In the genomic region with DNA sequence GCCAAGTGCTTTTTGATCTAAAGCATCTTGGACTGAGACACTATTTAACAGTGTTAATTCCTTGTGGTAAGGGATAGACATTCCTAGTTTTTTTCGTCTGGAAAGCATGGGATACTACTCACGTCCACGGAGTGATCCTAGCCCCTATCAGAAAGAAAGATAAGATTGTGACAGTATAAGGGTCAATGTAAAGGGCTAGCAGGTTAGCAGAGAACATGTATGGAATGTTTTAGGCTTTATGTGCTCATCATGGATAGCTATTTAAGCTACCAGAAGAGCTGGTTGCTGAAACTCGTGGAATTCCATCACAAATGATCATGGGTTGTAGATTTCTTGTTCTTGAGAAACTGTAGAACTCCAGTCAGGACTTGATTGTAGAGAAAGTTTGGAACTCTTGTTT, we compare ENCODE assay signal across 17 cellular contexts. TPM values are rescaled to one million over a fixed set of nuclear protein-coding genes. Genes with fewer than 3 reads are reported as not detected.
DNase-seq lines count a peak whose midpoint lies in the region; ATAC-seq lines count a peak whose summit lies in the region.
"Had no signal": no experiment of that assay in that cellular context is flagged by ENCODE, and none has a peak within 500 bp of the region (broad histone marks: within the 10 kb centered on the region; RNA-seq: fewer than 3 reads in every experiment).

No MANE protein-coding gene starts in this region.

- H4K12ac ChIP-seq in trophoblast cell (ENCODE audit: low read depth, low read length), result no peak overlapping the region

- H3K9ac ChIP-seq in trophoblast cell (ENCODE audit: low read length), result no peak overlapping the region

- H2BK12ac ChIP-seq in trophoblast cell (ENCODE audit: low read length), result no peak overlapping the region

- H3K4me1 Mint-ChIP-seq in T-helper 17 cell, result peaks cover 17% of the 10 kb centered on the region
- H3K4me1 Mint-ChIP-seq in dendritic cell treated with granulocyte-macrophage colony-stimulating factor and Interleukin-4, amounts not matched to agents 40 ng/mL and 50 ng/mL, for 4 days (ENCODE audit: low read depth), result peaks cover 50% of the 10 kb centered on the region

- no peak overlapping the region for H3K4me2 ChIP-seq in trophoblast cell (ENCODE audit: low read length)

- no peak overlapping the region for H3K23ac ChIP-seq in trophoblast cell (ENCODE audit: low read length)

- no peak overlapping the region for H3K4me3 ChIP-seq in trophoblast cell (ENCODE audit: low read depth, low read length)
- H3K4me3 ChIP-seq: GM12878, HAP-1 had no signal

- peaks cover 7% of the 10 kb centered on the region for H3K36me3 Mint-ChIP-seq in T-helper 17 cell (ENCODE audit: low read depth)
- peaks cover 33% of the 10 kb centered on the region for H3K36me3 Mint-ChIP-seq in dendritic cell treated with granulocyte-macrophage colony-stimulating factor and Interleukin-4, amounts not matched to agents 40 ng/mL and 50 ng/mL, for 4 days (ENCODE audit: low read depth)

- H4K8ac ChIP-seq in trophoblast cell (ENCODE audit: low read depth, low read length), result no peak overlapping the region

- H2AK5ac ChIP-seq in trophoblast cell (ENCODE audit: low read length), result no peak overlapping the region

- no peak overlapping the region for H2AFZ ChIP-seq in trophoblast cell (ENCODE audit: insufficient read depth, low read length, poor library complexity)

- H3K27ac Mint-ChIP-seq in T-helper 17 cell, result peak overlapping the region; percentile 45
- H3K27ac Mint-ChIP-seq in dendritic cell treated with granulocyte-macrophage colony-stimulating factor and Interleukin-4, amounts not matched to agents 40 ng/mL and 50 ng/mL, for 4 days, result peak overlapping the region; percentile 33
- H3K27ac Mint-ChIP-seq: HFFc6 had no signal

- H2BK5ac ChIP-seq in trophoblast cell (ENCODE audit: low read depth, low read length, poor library complexity), result no peak overlapping the region

- intact Hi-C loops in dendritic cell treated with granulocyte-macrophage colony-stimulating factor and Interleukin-4, amounts not matched to agents 40 ng/mL and 50 ng/mL, for 4 days (cut with micrococcal nuclease), result no loop called here

- H3K36me3 ChIP-seq in trophoblast cell (ENCODE audit: control insufficient read depth in 1 of 2, insufficient read depth in 2 of 2, low read length in 2 of 2), result no peaks in the 10 kb centered on the region
- H3K36me3 ChIP-seq: HAP-1 had no signal

- no peak overlapping the region for H2BK120ac ChIP-seq in trophoblast cell (ENCODE audit: insufficient read depth, low read length, poor library complexity)

- H3K27me3 ChIP-seq in trophoblast cell (ENCODE audit: insufficient read depth, low read length), result no peaks in the 10 kb centered on the region

- no peak for DNase-seq in T-helper 17 cell
- peak; percentile 64 to 92 for DNase-seq in trophoblast cell
- no peak for DNase-seq in SW480 (ENCODE audit: low spot score)
- DNase-seq in GF-D8 (lab: John Stamatoyannopoulos, UW), result no peak
- DNase-seq: C1 segment of cervical spinal cord; CD4-positive, alpha-beta memory T cell; COR-L47; DMS153; DND-41; GOT3; HFFc6 had no signal

- no peak overlapping the region for H3K27ac ChIP-seq in trophoblast cell (ENCODE audit: low read depth, low read length)

- H3K9me3 ChIP-seq in T-helper 17 cell (ENCODE audit: control insufficient read depth, low read length, poor library complexity, severe bottlenecking), result no peaks in the 10 kb centered on the region
- H3K9me3 ChIP-seq in trophoblast cell (ENCODE audit: insufficient read depth, low read depth, low read length), result no peaks in the 10 kb centered on the region
- H3K9me3 ChIP-seq: HAP-1 had no signal

- no peaks in the 10 kb centered on the region for H3K9me3 Mint-ChIP-seq in dendritic cell treated with granulocyte-macrophage colony-stimulating factor and Interleukin-4, amounts not matched to agents 40 ng/mL and 50 ng/mL, for 4 days
- H3K9me3 Mint-ChIP-seq: HFFc6 had no signal

- no peaks in the 10 kb centered on the region for H3K27me3 Mint-ChIP-seq in T-helper 17 cell
- H3K27me3 Mint-ChIP-seq in dendritic cell treated with granulocyte-macrophage colony-stimulating factor and Interleukin-4, amounts not matched to agents 40 ng/mL and 50 ng/mL, for 4 days, result no peaks in the 10 kb centered on the region
- H3K27me3 Mint-ChIP-seq: CD4-positive, alpha-beta memory T cell had no signal

- no peak overlapping the region for H3K18ac ChIP-seq in trophoblast cell (ENCODE audit: low read length)

- ATAC-seq in T-helper 17 cell (no peak), GM21526 (IDR thresholded peaks at IDR 0.05; ENCODE audit: low FRiP score, unreplicated experiment) (no peak)
- ATAC-seq: GM12878 had no signal

- H3K79me2 ChIP-seq in trophoblast cell (ENCODE audit: control insufficient read depth, insufficient read depth, low read length, poor library complexity), result no peaks in the 10 kb centered on the region

- H3K4me1 ChIP-seq in trophoblast cell (ENCODE audit: control insufficient read depth in 1 of 2, insufficient read depth in 2 of 2, low read length in 2 of 2), result no peaks in the 10 kb centered on the region
- H3K4me1 ChIP-seq: HAP-1 had no signal

- no peak overlapping the region for H3K4ac ChIP-seq in trophoblast cell (ENCODE audit: low read depth, low read length)

- H4K91ac ChIP-seq in trophoblast cell (ENCODE audit: low read depth, low read length), result no peak overlapping the region

- WGBS in trophoblast cell (ENCODE audit: extremely low coverage, insufficient coverage, insufficient read length), result no CpG with 5 or more reads among the region's 4 CpGs

- no peak overlapping the region for H3K4me3 Mint-ChIP-seq in T-helper 17 cell
- H3K4me3 Mint-ChIP-seq in dendritic cell treated with granulocyte-macrophage colony-stimulating factor and Interleukin-4, amounts not matched to agents 40 ng/mL and 50 ng/mL, for 4 days, result no peak overlapping the region
- H3K4me3 Mint-ChIP-seq: CD4-positive, alpha-beta memory T cell; HFFc6 had no signal

- H3K14ac ChIP-seq in trophoblast cell (ENCODE audit: low read length), result no peak overlapping the region

- H3K79me1 ChIP-seq in trophoblast cell (ENCODE audit: low read length), result no peaks in the 10 kb centered on the region

RNA-seq across cellular contexts. Expression of a gene that starts 32.1 kb away (rescaled TPM):
- total RNA-seq in T-helper 17 cell, result 10 to 100 TPM; 21.8 to 27.0 TPM
- polyA plus RNA-seq in trophoblast cell (2013), result 8.1 TPM in 2 replicates

RNA-seq across cellular contexts. Expression of a gene that starts 38.4 kb away (rescaled TPM):
- not detected for total RNA-seq in T-helper 17 cell
- polyA plus RNA-seq in trophoblast cell (2013), result not detected in 2 replicates
- total RNA-seq: A172; CD4-positive, alpha-beta memory T cell; HFFc6 had no signal
- polyA plus RNA-seq: BJ; CD4-positive, alpha-beta memory T cell had no signal

Comparison
In these comparisons a context has a peak if more than half of its experiments do, and no peak if none do; other contexts are left out.
1. DNase-seq: peak in trophoblast cell (2 of 2); none in T-helper 17 cell (0 of 3), SW480 (single experiment) and GF-D8 (single experiment).